Comparison of ENCODE assay signal across 1 cellular context in the genomic region with DNA sequence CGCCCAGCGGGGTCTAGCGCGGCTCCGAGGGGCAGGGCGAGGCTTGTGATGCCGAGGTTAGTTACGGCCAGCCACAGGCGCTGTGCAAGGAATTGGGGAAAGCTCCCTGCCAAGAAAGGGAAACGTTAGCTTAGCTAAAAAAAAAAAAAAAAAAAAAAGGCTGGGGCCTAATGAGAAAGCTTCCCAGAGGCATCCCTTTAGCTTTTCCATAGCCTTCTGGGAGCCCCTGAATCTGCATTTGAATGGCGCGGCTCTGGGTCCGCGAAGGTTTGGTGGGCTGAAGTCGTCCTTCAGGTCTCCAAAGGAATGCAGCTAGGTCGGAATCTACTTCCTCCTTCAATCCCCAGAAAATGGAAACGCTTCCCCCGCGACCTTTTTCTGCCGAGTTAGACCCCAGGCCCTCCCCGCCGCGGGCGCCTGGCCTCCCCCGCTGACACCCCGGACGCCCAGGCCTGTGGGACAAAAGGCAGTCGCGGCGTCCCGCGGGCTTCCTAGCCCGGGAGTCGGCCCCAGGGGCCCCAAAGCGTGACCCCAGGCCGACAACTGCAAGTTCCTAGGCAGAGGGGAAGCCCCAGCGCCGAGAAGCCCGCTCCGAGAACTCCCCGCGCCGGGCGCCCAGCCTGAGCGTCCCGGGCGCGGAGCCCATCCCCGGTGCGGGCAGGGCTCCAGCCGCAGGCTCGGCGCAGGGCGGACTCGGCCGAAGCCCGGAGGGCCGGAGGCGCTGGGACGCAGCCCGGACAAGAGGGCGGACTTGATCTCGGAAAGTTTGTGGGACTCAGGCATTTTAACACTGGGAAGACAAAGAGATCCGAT.
A peak's percentile ranks its signal among the peaks of the same experiment; 100 is the strongest.
TF ChIP-seq lines count a peak whose summit lies in the region.

No MANE protein-coding gene starts in this region.

TF ChIP-seq in K562, 482 proteins besides CTCF, POLR2A, EP300 and RAD21 (continued from another document and continues in another):
- TF ChIP-seq RNF2 (IDR thresholded peaks at IDR 0.05) = no peak; the same call in 1 of the 2 replicates
- TF ChIP-seq PHF21A (IDR thresholded peaks at IDR 0.05; ENCODE audit: borderline replicate concordance, low read depth) = no peak
- no peak for TF ChIP-seq ZNF79 (CRISPR knock-in tag; IDR thresholded peaks at IDR 0.05; ENCODE audit: low read depth)
- TF ChIP-seq FOXA3 (CRISPR knock-in tag; conservative IDR thresholded peaks at IDR 0.05 in 1 of 2, IDR thresholded peaks at IDR 0.05 in 1 of 2) = no peak
- TF ChIP-seq RFX5 (IDR thresholded peaks at IDR 0.05; ENCODE audit: low read depth, low read length) = no peak
- TF ChIP-seq, protein P1, sequence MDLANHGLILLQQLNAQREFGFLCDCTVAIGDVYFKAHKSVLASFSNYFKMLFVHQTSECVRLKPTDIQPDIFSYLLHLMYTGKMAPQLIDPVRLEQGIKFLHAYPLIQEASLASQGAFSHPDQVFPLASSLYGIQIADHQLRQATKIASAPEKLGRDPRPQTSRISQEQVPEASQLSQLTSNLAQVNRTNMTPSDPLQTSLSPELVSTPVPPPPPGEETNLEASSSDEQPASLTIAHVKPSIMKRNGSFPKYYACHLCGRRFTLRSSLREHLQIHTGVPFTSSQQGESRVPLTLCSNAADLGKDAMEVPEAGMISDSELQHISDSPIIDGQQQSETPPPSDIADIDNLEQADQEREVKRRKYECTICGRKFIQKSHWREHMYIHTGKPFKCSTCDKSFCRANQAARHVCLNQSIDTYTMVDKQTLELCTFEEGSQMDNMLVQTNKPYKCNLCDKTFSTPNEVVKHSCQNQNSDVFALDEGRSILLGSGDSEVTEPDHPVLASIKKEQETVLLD (IDR thresholded peaks at IDR 0.05) = no peak
- TF ChIP-seq, protein P2, sequence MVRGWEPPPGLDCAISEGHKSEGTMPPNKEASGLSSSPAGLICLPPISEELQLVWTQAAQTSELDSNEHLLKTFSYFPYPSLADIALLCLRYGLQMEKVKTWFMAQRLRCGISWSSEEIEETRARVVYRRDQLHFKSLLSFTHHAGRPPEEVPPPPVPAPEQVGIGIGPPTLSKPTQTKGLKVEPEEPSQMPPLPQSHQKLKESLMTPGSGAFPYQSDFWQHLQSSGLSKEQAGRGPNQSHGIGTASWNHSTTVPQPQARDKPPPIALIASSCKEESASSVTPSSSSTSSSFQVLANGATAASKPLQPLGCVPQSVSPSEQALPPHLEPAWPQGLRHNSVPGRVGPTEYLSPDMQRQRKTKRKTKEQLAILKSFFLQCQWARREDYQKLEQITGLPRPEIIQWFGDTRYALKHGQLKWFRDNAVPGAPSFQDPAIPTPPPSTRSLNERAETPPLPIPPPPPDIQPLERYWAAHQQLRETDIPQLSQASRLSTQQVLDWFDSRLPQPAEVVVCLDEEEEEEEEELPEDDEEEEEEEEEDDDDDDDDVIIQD (CRISPR knock-in tag; IDR thresholded peaks at IDR 0.05) = no peak
- TF ChIP-seq, protein P3, sequence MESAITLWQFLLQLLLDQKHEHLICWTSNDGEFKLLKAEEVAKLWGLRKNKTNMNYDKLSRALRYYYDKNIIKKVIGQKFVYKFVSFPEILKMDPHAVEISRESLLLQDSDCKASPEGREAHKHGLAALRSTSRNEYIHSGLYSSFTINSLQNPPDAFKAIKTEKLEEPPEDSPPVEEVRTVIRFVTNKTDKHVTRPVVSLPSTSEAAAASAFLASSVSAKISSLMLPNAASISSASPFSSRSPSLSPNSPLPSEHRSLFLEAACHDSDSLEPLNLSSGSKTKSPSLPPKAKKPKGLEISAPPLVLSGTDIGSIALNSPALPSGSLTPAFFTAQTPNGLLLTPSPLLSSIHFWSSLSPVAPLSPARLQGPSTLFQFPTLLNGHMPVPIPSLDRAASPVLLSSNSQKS (CRISPR knock-in tag; IDR thresholded peaks at IDR 0.05) = no peak
- TF ChIP-seq, protein P4, sequence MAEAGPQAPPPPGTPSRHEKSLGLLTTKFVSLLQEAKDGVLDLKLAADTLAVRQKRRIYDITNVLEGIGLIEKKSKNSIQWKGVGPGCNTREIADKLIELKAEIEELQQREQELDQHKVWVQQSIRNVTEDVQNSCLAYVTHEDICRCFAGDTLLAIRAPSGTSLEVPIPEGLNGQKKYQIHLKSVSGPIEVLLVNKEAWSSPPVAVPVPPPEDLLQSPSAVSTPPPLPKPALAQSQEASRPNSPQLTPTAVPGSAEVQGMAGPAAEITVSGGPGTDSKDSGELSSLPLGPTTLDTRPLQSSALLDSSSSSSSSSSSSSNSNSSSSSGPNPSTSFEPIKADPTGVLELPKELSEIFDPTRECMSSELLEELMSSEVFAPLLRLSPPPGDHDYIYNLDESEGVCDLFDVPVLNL (CRISPR knock-in tag; IDR thresholded peaks at IDR 0.05; ENCODE audit: low read depth) = no peak
- no peak for TF ChIP-seq ZNF212 (CRISPR knock-in tag; IDR thresholded peaks at IDR 0.05)
- TF ChIP-seq ZNF140 (CRISPR knock-in tag; IDR thresholded peaks at IDR 0.05) = no peak
- no peak for TF ChIP-seq ARNT (IDR thresholded peaks at IDR 0.05)
- peak; percentile 91 for TF ChIP-seq RBM22 (IDR thresholded peaks at IDR 0.05; ENCODE audit: low read depth, low read length, poor library complexity, severe bottlenecking)
- TF ChIP-seq HEY1 (CRISPR knock-in tag; IDR thresholded peaks at IDR 0.05; ENCODE audit: borderline replicate concordance) = no peak
- TF ChIP-seq ZFP1 (CRISPR knock-in tag; IDR thresholded peaks at IDR 0.05) = no peak
- TF ChIP-seq, protein P5, sequence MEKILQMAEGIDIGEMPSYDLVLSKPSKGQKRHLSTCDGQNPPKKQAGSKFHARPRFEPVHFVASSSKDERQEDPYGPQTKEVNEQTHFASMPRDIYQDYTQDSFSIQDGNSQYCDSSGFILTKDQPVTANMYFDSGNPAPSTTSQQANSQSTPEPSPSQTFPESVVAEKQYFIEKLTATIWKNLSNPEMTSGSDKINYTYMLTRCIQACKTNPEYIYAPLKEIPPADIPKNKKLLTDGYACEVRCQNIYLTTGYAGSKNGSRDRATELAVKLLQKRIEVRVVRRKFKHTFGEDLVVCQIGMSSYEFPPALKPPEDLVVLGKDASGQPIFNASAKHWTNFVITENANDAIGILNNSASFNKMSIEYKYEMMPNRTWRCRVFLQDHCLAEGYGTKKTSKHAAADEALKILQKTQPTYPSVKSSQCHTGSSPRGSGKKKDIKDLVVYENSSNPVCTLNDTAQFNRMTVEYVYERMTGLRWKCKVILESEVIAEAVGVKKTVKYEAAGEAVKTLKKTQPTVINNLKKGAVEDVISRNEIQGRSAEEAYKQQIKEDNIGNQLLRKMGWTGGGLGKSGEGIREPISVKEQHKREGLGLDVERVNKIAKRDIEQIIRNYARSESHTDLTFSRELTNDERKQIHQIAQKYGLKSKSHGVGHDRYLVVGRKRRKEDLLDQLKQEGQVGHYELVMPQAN (IDR thresholded peaks at IDR 0.05; ENCODE audit: borderline replicate concordance) = no peak
- TF ChIP-seq MCM3 (IDR thresholded peaks at IDR 0.05) = no peak
- TF ChIP-seq TFAM (CRISPR knock-in tag; conservative IDR thresholded peaks at IDR 0.05) = no peak
- TF ChIP-seq, protein P6, sequence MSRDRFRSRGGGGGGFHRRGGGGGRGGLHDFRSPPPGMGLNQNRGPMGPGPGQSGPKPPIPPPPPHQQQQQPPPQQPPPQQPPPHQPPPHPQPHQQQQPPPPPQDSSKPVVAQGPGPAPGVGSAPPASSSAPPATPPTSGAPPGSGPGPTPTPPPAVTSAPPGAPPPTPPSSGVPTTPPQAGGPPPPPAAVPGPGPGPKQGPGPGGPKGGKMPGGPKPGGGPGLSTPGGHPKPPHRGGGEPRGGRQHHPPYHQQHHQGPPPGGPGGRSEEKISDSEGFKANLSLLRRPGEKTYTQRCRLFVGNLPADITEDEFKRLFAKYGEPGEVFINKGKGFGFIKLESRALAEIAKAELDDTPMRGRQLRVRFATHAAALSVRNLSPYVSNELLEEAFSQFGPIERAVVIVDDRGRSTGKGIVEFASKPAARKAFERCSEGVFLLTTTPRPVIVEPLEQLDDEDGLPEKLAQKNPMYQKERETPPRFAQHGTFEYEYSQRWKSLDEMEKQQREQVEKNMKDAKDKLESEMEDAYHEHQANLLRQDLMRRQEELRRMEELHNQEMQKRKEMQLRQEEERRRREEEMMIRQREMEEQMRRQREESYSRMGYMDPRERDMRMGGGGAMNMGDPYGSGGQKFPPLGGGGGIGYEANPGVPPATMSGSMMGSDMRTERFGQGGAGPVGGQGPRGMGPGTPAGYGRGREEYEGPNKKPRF (IDR thresholded peaks at IDR 0.05; ENCODE audit: low read depth, low read length) = no peak
- TF ChIP-seq RFX7 (CRISPR knock-in tag; IDR thresholded peaks at IDR 0.05) = no peak
- no peak for TF ChIP-seq ZNF583 (CRISPR knock-in tag; IDR thresholded peaks at IDR 0.05)
- no peak for TF ChIP-seq CREB1 (IDR thresholded peaks at IDR 0.05)
- TF ChIP-seq CREB1 (CRISPR knock-in tag; IDR thresholded peaks at IDR 0.05) = no peak
- TF ChIP-seq, protein P7, sequence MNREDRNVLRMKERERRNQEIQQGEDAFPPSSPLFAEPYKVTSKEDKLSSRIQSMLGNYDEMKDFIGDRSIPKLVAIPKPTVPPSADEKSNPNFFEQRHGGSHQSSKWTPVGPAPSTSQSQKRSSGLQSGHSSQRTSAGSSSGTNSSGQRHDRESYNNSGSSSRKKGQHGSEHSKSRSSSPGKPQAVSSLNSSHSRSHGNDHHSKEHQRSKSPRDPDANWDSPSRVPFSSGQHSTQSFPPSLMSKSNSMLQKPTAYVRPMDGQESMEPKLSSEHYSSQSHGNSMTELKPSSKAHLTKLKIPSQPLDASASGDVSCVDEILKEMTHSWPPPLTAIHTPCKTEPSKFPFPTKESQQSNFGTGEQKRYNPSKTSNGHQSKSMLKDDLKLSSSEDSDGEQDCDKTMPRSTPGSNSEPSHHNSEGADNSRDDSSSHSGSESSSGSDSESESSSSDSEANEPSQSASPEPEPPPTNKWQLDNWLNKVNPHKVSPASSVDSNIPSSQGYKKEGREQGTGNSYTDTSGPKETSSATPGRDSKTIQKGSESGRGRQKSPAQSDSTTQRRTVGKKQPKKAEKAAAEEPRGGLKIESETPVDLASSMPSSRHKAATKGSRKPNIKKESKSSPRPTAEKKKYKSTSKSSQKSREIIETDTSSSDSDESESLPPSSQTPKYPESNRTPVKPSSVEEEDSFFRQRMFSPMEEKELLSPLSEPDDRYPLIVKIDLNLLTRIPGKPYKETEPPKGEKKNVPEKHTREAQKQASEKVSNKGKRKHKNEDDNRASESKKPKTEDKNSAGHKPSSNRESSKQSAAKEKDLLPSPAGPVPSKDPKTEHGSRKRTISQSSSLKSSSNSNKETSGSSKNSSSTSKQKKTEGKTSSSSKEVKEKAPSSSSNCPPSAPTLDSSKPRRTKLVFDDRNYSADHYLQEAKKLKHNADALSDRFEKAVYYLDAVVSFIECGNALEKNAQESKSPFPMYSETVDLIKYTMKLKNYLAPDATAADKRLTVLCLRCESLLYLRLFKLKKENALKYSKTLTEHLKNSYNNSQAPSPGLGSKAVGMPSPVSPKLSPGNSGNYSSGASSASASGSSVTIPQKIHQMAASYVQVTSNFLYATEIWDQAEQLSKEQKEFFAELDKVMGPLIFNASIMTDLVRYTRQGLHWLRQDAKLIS (CRISPR knock-in tag; IDR thresholded peaks at IDR 0.05) = 0 out of 2 replicates have a peak, but pooled peaks have one; percentile 61
- TF ChIP-seq, protein P8, sequence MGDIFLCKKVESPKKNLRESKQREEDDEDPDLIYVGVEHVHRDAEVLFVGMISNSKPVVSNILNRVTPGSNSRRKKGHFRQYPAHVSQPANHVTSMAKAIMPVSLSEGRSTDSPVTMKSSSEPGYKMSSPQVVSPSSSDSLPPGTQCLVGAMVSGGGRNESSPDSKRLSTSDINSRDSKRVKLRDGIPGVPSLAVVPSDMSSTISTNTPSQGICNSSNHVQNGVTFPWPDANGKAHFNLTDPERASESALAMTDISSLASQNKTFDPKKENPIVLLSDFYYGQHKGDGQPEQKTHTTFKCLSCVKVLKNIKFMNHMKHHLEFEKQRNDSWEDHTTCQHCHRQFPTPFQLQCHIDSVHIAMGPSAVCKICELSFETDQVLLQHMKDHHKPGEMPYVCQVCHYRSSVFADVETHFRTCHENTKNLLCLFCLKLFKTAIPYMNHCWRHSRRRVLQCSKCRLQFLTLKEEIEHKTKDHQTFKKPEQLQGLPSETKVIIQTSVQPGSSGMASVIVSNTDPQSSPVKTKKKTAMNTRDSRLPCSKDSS (IDR thresholded peaks at IDR 0.05; ENCODE audit: low read depth, partially characterized antibody) = no peak
- peak; percentile 37; the same call in 1 of the 2 replicates for TF ChIP-seq LCOR (CRISPR knock-in tag; IDR thresholded peaks at IDR 0.05)
- TF ChIP-seq, protein P9, sequence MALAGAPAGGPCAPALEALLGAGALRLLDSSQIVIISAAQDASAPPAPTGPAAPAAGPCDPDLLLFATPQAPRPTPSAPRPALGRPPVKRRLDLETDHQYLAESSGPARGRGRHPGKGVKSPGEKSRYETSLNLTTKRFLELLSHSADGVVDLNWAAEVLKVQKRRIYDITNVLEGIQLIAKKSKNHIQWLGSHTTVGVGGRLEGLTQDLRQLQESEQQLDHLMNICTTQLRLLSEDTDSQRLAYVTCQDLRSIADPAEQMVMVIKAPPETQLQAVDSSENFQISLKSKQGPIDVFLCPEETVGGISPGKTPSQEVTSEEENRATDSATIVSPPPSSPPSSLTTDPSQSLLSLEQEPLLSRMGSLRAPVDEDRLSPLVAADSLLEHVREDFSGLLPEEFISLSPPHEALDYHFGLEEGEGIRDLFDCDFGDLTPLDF (CRISPR knock-in tag; IDR thresholded peaks at IDR 0.05) = no peak
- TF ChIP-seq MCM7 (IDR thresholded peaks at IDR 0.05) = no peak
- TF ChIP-seq RBM34 (IDR thresholded peaks at IDR 0.05; ENCODE audit: borderline replicate concordance, insufficient read depth, low read length) = no peak
- no peak for TF ChIP-seq ZNF282 (CRISPR knock-in tag; IDR thresholded peaks at IDR 0.05)
- TF ChIP-seq TBL1XR1 (IDR thresholded peaks at IDR 0.05; ENCODE audit: low read length in 2 of 2) = no peak
- no peak for TF ChIP-seq SRSF9 (IDR thresholded peaks at IDR 0.05; ENCODE audit: borderline replicate concordance, low read depth, low read length)
- TF ChIP-seq BRD9 (IDR thresholded peaks at IDR 0.05; ENCODE audit: low read depth, partially characterized antibody) = no peak
- peak; percentile 78 for TF ChIP-seq ZFX (CRISPR knock-in tag; IDR thresholded peaks at IDR 0.05)
- TF ChIP-seq ZNF23 (CRISPR knock-in tag; IDR thresholded peaks at IDR 0.05) = no peak
- TF ChIP-seq, protein P10, sequence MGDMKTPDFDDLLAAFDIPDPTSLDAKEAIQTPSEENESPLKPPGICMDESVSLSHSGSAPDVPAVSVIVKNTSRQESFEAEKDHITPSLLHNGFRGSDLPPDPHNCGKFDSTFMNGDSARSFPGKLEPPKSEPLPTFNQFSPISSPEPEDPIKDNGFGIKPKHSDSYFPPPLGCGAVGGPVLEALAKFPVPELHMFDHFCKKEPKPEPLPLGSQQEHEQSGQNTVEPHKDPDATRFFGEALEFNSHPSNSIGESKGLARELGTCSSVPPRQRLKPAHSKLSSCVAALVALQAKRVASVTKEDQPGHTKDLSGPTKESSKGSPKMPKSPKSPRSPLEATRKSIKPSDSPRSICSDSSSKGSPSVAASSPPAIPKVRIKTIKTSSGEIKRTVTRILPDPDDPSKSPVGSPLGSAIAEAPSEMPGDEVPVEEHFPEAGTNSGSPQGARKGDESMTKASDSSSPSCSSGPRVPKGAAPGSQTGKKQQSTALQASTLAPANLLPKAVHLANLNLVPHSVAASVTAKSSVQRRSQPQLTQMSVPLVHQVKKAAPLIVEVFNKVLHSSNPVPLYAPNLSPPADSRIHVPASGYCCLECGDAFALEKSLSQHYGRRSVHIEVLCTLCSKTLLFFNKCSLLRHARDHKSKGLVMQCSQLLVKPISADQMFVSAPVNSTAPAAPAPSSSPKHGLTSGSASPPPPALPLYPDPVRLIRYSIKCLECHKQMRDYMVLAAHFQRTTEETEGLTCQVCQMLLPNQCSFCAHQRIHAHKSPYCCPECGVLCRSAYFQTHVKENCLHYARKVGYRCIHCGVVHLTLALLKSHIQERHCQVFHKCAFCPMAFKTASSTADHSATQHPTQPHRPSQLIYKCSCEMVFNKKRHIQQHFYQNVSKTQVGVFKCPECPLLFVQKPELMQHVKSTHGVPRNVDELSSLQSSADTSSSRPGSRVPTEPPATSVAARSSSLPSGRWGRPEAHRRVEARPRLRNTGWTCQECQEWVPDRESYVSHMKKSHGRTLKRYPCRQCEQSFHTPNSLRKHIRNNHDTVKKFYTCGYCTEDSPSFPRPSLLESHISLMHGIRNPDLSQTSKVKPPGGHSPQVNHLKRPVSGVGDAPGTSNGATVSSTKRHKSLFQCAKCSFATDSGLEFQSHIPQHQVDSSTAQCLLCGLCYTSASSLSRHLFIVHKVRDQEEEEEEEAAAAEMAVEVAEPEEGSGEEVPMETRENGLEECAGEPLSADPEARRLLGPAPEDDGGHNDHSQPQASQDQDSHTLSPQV (IDR thresholded peaks at IDR 0.05) = no peak
